In the genomic region with DNA sequence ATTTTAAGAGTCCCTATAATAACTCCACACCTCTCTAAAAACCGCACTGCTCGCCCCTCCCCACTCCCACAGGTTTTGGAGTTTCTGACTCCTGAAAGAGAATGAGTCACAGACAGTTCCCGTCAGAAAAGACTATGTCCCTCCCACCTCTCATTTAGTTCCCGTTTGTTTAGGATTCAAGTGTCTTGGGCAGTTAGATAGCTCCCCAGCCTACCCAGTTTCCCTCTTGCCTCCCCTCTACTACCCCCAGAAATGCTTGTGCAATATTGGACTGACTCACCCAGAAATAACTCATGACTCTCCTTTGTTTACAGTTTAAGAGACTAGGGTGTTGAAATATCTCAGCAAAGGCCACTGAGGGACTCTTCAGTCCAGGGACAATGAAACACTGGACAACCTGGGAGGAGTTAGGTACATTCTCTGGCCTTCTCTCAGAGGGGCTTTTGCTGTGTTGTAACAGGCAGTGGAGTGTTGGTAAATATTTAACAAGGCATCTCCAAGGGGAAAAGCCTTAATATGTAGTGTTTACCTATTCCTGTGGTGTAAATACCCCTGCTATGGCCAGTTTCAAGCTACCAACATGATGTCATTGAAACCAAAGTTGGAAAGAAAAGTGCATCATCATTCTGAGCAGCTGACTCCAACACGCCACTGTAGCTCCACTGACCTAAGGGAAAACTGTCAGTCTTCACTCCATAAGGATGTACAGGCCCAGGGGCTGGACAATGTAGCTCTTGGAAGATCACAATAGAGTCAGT, we compare ENCODE assay signal across 1 cellular context.
TF ChIP-seq lines count a peak whose summit lies in the region.

No MANE protein-coding gene starts in this region.

TF ChIP-seq in HepG2, 621 proteins besides CTCF, POLR2A, EP300 and RAD21 (continued from another document and continues in another):
- TF ChIP-seq, protein P1, sequence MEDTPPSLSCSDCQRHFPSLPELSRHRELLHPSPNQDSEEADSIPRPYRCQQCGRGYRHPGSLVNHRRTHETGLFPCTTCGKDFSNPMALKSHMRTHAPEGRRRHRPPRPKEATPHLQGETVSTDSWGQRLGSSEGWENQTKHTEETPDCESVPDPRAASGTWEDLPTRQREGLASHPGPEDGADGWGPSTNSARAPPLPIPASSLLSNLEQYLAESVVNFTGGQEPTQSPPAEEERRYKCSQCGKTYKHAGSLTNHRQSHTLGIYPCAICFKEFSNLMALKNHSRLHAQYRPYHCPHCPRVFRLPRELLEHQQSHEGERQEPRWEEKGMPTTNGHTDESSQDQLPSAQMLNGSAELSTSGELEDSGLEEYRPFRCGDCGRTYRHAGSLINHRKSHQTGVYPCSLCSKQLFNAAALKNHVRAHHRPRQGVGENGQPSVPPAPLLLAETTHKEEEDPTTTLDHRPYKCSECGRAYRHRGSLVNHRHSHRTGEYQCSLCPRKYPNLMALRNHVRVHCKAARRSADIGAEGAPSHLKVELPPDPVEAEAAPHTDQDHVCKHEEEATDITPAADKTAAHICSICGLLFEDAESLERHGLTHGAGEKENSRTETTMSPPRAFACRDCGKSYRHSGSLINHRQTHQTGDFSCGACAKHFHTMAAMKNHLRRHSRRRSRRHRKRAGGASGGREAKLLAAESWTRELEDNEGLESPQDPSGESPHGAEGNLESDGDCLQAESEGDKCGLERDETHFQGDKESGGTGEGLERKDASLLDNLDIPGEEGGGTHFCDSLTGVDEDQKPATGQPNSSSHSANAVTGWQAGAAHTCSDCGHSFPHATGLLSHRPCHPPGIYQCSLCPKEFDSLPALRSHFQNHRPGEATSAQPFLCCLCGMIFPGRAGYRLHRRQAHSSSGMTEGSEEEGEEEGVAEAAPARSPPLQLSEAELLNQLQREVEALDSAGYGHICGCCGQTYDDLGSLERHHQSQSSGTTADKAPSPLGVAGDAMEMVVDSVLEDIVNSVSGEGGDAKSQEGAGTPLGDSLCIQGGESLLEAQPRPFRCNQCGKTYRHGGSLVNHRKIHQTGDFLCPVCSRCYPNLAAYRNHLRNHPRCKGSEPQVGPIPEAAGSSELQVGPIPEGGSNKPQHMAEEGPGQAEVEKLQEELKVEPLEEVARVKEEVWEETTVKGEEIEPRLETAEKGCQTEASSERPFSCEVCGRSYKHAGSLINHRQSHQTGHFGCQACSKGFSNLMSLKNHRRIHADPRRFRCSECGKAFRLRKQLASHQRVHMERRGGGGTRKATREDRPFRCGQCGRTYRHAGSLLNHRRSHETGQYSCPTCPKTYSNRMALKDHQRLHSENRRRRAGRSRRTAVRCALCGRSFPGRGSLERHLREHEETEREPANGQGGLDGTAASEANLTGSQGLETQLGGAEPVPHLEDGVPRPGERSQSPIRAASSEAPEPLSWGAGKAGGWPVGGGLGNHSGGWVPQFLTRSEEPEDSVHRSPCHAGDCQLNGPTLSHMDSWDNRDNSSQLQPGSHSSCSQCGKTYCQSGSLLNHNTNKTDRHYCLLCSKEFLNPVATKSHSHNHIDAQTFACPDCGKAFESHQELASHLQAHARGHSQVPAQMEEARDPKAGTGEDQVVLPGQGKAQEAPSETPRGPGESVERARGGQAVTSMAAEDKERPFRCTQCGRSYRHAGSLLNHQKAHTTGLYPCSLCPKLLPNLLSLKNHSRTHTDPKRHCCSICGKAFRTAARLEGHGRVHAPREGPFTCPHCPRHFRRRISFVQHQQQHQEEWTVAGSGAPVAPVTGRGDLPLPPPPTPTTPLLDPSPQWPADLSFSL (CRISPR knock-in tag; IDR thresholded peaks at IDR 0.05) = no peak
- TF ChIP-seq ZNF841 (CRISPR knock-in tag; IDR thresholded peaks at IDR 0.05; ENCODE audit: borderline replicate concordance) (no peak; the same call in 1 of the 2 replicates), FOXO1 (CRISPR knock-in tag; IDR thresholded peaks at IDR 0.05) (peak; percentile 96), SAFB2 (CRISPR knock-in tag; IDR thresholded peaks at IDR 0.05; ENCODE audit: borderline replicate concordance, low read depth) (peak; percentile 63; the same call in 1 of the 2 replicates), TEAD3 (CRISPR knock-in tag; optimal IDR thresholded peaks at IDR 0.05; ENCODE audit: borderline replicate concordance) (peak; percentile 94), ZNF672 (CRISPR knock-in tag; IDR thresholded peaks at IDR 0.05) (no peak; the same call in 1 of the 2 replicates), ZNF556 (CRISPR knock-in tag; IDR thresholded peaks at IDR 0.05; ENCODE audit: borderline replicate concordance) (peak; percentile 87; the same call in 1 of the 2 replicates), SUZ12 (IDR thresholded peaks at IDR 0.05; ENCODE audit: low read depth, low read length) (no peak), ZNF260 (CRISPR knock-in tag; IDR thresholded peaks at IDR 0.05; ENCODE audit: borderline replicate concordance, low read depth) (no peak), MAFK (conservative IDR thresholded peaks at IDR 0.05 in 1 of 2, IDR thresholded peaks at IDR 0.05 in 1 of 2; ENCODE audit: low read length in 2 of 2) (peak; percentile 12 to 36; a peak in 2 of 4 replicates), PHB2 (IDR thresholded peaks at IDR 0.05; ENCODE audit: partially characterized antibody) (no peak), ZNF737 (CRISPR knock-in tag; IDR thresholded peaks at IDR 0.05; ENCODE audit: borderline replicate concordance) (no peak), ZNF550 (CRISPR knock-in tag; IDR thresholded peaks at IDR 0.05; ENCODE audit: borderline replicate concordance) (no peak), NR2F2 (IDR thresholded peaks at IDR 0.05; ENCODE audit: borderline replicate concordance, low read depth) (peak; percentile 10; the same call in 1 of the 2 replicates), JARID2 (CRISPR knock-in tag; IDR thresholded peaks at IDR 0.05; ENCODE audit: insufficient replicate concordance) (no peak), ZNF3 (CRISPR knock-in tag; IDR thresholded peaks at IDR 0.05) (peak; percentile 88), CEBPB (IDR thresholded peaks at IDR 0.05; ENCODE audit: borderline replicate concordance, low read depth, low read length) (peak; percentile 99), NR2C2 (CRISPR knock-in tag; IDR thresholded peaks at IDR 0.05; ENCODE audit: borderline replicate concordance) (peak; percentile 78; the same call in 1 of the 2 replicates), GPN1 (CRISPR knock-in tag; IDR thresholded peaks at IDR 0.05; ENCODE audit: borderline replicate concordance) (no peak), ARNTL (CRISPR knock-in tag; IDR thresholded peaks at IDR 0.05) (peak; percentile 69), SRSF9 (IDR thresholded peaks at IDR 0.05; ENCODE audit: borderline replicate concordance, insufficient read depth, low read depth, low read length, poor library complexity, severe bottlenecking) (no peak), ZZZ3 (CRISPR knock-in tag; IDR thresholded peaks at IDR 0.05; ENCODE audit: borderline replicate concordance) (no peak), AKAP8 (CRISPR knock-in tag; IDR thresholded peaks at IDR 0.05) (peak; percentile 77), ZNF138 (CRISPR knock-in tag; IDR thresholded peaks at IDR 0.05; ENCODE audit: low read depth) (no peak), MAZ (IDR thresholded peaks at IDR 0.05; ENCODE audit: borderline replicate concordance, low read depth, low read length) (peak; percentile 95; the same call in 1 of the 2 replicates), MAZ (CRISPR knock-in tag; IDR thresholded peaks at IDR 0.05; ENCODE audit: low read depth) (peak; percentile 58; the same call in 1 of the 2 replicates), SMARCC2 (IDR thresholded peaks at IDR 0.05) (peak; percentile 88), MAF1 (CRISPR knock-in tag; IDR thresholded peaks at IDR 0.05; ENCODE audit: borderline replicate concordance) (0 out of 2 replicates have a peak, but pooled peaks have one; percentile 63), ELF1 (CRISPR knock-in tag; IDR thresholded peaks at IDR 0.05) (peak; percentile 54), KLF13 (CRISPR knock-in tag; IDR thresholded peaks at IDR 0.05) (no peak), ZNF124 (CRISPR knock-in tag; IDR thresholded peaks at IDR 0.05) (peak; percentile 84; the same call in 1 of the 2 replicates), PRPF4 (IDR thresholded peaks at IDR 0.05; ENCODE audit: low read depth, low read length, poor library complexity, severe bottlenecking) (no peak)
- TF ChIP-seq, protein P2, sequence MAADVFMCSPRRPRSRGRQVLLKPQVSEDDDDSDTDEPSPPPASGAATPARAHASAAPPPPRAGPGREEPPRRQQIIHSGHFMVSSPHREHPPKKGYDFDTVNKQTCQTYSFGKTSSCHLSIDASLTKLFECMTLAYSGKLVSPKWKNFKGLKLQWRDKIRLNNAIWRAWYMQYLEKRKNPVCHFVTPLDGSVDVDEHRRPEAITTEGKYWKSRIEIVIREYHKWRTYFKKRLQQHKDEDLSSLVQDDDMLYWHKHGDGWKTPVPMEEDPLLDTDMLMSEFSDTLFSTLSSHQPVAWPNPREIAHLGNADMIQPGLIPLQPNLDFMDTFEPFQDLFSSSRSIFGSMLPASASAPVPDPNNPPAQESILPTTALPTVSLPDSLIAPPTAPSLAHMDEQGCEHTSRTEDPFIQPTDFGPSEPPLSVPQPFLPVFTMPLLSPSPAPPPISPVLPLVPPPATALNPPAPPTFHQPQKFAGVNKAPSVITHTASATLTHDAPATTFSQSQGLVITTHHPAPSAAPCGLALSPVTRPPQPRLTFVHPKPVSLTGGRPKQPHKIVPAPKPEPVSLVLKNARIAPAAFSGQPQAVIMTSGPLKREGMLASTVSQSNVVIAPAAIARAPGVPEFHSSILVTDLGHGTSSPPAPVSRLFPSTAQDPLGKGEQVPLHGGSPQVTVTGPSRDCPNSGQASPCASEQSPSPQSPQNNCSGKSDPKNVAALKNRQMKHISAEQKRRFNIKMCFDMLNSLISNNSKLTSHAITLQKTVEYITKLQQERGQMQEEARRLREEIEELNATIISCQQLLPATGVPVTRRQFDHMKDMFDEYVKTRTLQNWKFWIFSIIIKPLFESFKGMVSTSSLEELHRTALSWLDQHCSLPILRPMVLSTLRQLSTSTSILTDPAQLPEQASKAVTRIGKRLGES (CRISPR knock-in tag; IDR thresholded peaks at IDR 0.05; ENCODE audit: borderline replicate concordance) = no peak
- TF ChIP-seq, protein P3, sequence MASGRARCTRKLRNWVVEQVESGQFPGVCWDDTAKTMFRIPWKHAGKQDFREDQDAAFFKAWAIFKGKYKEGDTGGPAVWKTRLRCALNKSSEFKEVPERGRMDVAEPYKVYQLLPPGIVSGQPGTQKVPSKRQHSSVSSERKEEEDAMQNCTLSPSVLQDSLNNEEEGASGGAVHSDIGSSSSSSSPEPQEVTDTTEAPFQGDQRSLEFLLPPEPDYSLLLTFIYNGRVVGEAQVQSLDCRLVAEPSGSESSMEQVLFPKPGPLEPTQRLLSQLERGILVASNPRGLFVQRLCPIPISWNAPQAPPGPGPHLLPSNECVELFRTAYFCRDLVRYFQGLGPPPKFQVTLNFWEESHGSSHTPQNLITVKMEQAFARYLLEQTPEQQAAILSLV (CRISPR knock-in tag; IDR thresholded peaks at IDR 0.05; ENCODE audit: borderline replicate concordance) = 0 out of 2 replicates have a peak, but pooled peaks have one; percentile 42
- TF ChIP-seq, protein P4, sequence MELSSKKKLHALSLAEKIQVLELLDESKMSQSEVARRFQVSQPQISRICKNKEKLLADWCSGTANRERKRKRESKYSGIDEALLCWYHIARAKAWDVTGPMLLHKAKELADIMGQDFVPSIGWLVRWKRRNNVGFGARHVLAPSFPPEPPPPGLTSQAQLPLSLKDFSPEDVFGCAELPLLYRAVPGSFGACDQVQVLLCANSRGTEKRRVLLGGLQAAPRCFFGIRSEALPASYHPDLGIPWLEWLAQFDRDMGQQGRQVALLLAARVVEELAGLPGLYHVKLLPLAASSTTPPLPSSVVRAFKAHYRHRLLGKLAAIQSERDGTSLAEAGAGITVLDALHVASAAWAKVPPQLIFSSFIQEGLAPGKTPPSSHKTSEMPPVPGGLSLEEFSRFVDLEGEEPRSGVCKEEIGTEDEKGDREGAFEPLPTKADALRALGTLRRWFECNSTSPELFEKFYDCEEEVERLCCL (CRISPR knock-in tag; IDR thresholded peaks at IDR 0.05; ENCODE audit: borderline replicate concordance) = no peak
- TF ChIP-seq, protein P5, sequence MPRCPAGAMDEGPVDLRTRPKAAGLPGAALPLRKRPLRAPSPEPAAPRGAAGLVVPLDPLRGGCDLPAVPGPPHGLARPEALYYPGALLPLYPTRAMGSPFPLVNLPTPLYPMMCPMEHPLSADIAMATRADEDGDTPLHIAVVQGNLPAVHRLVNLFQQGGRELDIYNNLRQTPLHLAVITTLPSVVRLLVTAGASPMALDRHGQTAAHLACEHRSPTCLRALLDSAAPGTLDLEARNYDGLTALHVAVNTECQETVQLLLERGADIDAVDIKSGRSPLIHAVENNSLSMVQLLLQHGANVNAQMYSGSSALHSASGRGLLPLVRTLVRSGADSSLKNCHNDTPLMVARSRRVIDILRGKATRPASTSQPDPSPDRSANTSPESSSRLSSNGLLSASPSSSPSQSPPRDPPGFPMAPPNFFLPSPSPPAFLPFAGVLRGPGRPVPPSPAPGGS (CRISPR knock-in tag; IDR thresholded peaks at IDR 0.05) = 0 out of 2 replicates have a peak, but pooled peaks have one; percentile 24
- TF ChIP-seq, protein P6, sequence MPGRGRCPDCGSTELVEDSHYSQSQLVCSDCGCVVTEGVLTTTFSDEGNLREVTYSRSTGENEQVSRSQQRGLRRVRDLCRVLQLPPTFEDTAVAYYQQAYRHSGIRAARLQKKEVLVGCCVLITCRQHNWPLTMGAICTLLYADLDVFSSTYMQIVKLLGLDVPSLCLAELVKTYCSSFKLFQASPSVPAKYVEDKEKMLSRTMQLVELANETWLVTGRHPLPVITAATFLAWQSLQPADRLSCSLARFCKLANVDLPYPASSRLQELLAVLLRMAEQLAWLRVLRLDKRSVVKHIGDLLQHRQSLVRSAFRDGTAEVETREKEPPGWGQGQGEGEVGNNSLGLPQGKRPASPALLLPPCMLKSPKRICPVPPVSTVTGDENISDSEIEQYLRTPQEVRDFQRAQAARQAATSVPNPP (CRISPR knock-in tag; IDR thresholded peaks at IDR 0.05) = peak; percentile 61; the same call in 1 of the 2 replicates
- TF ChIP-seq, protein P7, sequence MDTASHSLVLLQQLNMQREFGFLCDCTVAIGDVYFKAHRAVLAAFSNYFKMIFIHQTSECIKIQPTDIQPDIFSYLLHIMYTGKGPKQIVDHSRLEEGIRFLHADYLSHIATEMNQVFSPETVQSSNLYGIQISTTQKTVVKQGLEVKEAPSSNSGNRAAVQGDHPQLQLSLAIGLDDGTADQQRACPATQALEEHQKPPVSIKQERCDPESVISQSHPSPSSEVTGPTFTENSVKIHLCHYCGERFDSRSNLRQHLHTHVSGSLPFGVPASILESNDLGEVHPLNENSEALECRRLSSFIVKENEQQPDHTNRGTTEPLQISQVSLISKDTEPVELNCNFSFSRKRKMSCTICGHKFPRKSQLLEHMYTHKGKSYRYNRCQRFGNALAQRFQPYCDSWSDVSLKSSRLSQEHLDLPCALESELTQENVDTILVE (CRISPR knock-in tag; IDR thresholded peaks at IDR 0.05) = peak; percentile 94
